19 cellular contexts compared by ENCODE assay signal in the genomic region with DNA sequence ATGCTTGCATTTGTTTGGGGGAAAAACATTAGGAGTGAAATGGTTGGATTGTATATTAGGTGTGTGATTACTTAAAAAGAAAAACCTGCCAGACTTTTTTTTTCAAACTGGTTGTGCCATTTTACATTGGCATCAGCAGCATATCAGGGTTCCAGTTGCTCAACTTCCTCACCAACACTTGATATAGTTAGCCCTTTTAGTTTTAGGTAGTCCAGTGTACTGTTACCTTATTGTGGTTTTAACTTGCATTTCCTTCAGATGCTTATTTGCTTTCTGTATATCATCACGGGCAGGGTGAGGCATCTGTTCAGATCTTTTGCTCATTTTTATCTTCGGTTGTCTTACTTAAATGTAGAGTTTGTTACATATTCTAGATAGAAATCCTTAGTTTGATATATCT. TPM values are rescaled to one million over a fixed set of nuclear protein-coding genes. Genes with fewer than 3 reads are reported as not detected.
DNase-seq lines count a peak whose midpoint lies in the region; ATAC-seq and TF ChIP-seq lines count a peak whose summit lies in the region.
"Had no signal": no experiment of that assay in that cellular context is flagged by ENCODE, and none has a peak within 500 bp of the region (broad histone marks: within the 10 kb centered on the region; RNA-seq: fewer than 3 reads in every experiment).

No MANE protein-coding gene starts in this region.

- ATAC-seq in WTC11, result no peak
- no peak for ATAC-seq in naive thymus-derived CD4-positive, alpha-beta T cell
- ATAC-seq in upper lobe of left lung (ENCODE audit: low FRiP score in 2 of 2), result no peak
- no peak for ATAC-seq in GM21723 (IDR thresholded peaks at IDR 0.05; ENCODE audit: unreplicated experiment)
- ATAC-seq: esophagus mucosa had no signal

- BruUV-seq in Caco-2 (replicated peaks; lab: Mats Ljungman, UMichigan), result TSS peak; percentile 4

- H3K36me3 ChIP-seq in BLaER1 treated with 17β-estradiol and CSF1 and Interleukin-3, amounts not matched to agents 10 nM and 100 nM, result peaks cover 24 to 65% (median 60%) of the 10 kb centered on the region in 11 experiments
- H3K36me3 ChIP-seq in Caco-2 (ENCODE audit: control insufficient read depth, insufficient read depth, low read length), result 0 out of 2 replicates have a peak, but pooled peaks cover 1% of the 10 kb centered on the region
- H3K36me3 ChIP-seq in naive thymus-derived CD4-positive, alpha-beta T cell (ENCODE audit: control insufficient read depth in 2 of 3, insufficient read depth in 3 of 3, low read length in 3 of 3), result no peaks in the 10 kb centered on the region
- peaks cover 0 to 5% (median 0%) of the 10 kb centered on the region in 4 donors for H3K36me3 ChIP-seq in upper lobe of left lung
- H3K36me3 ChIP-seq: neutrophil had no signal

- intact Hi-C loops in Caco-2 (cut with micrococcal nuclease; ENCODE audit: unreplicated experiment), result no loop called here
- intact Hi-C loops in naive thymus-derived CD4-positive, alpha-beta T cell (cut with micrococcal nuclease), result no loop called here

- H3K27me3 Mint-ChIP-seq in Caco-2 (ENCODE audit: insufficient read depth, unreplicated experiment) (no peaks in the 10 kb centered on the region), WTC11 (ENCODE audit: low read depth) (no peaks in the 10 kb centered on the region)
- no peaks in the 10 kb centered on the region for H3K27me3 Mint-ChIP-seq in naive thymus-derived CD4-positive, alpha-beta T cell

- no peak for TF ChIP-seq POLR2A in upper lobe of left lung (IDR thresholded peaks at IDR 0.05)

- no peaks in the 10 kb centered on the region for H3K27me3 ChIP-seq in BLaER1 treated with 17β-estradiol and CSF1 and Interleukin-3, amounts not matched to agents 10 nM and 100 nM
- H3K27me3 ChIP-seq in Caco-2 (replicated peaks; ENCODE audit: control insufficient read depth, insufficient read depth, low read length) (no peaks in the 10 kb centered on the region), upper lobe of left lung (no peaks in the 10 kb centered on the region)
- no peaks in the 10 kb centered on the region for H3K27me3 ChIP-seq in naive thymus-derived CD4-positive, alpha-beta T cell (ENCODE audit: control insufficient read depth in 2 of 2, insufficient read depth in 2 of 2, low read length in 2 of 2)
- H3K27me3 ChIP-seq: neutrophil had no signal

- peak overlapping the region in 8 of 10 experiments; percentile 7 to 36 (median 20); a peak in 8 of 20 replicates for H3K4me3 ChIP-seq in BLaER1 treated with 17β-estradiol and CSF1 and Interleukin-3, amounts not matched to agents 10 nM and 100 nM
- H3K4me3 ChIP-seq in Caco-2 (ENCODE audit: low read depth, low read length) (no peak overlapping the region), upper lobe of left lung (no peak overlapping the region)
- no peak overlapping the region for H3K4me3 ChIP-seq in naive thymus-derived CD4-positive, alpha-beta T cell (ENCODE audit: low read length)

- 91 to 95% methylated on average over 2 of the region's 2 CpGs for WGBS in upper lobe of left lung, 2 donors

- peaks cover 4 to 42% (median 26%) of the 10 kb centered on the region in 11 experiments; a peak in 21 of 22 replicates for H3K9me3 ChIP-seq in BLaER1 treated with 17β-estradiol and CSF1 and Interleukin-3, amounts not matched to agents 10 nM and 100 nM (replicated peaks in 1 of 11)
- no peaks in the 10 kb centered on the region for H3K9me3 ChIP-seq in Caco-2
- H3K9me3 ChIP-seq in naive thymus-derived CD4-positive, alpha-beta T cell (ENCODE audit: control insufficient read depth in 2 of 3, low read length in 3 of 3), result no peaks in the 10 kb centered on the region
- no peaks in the 10 kb centered on the region for H3K9me3 ChIP-seq in upper lobe of left lung
- H3K9me3 ChIP-seq: neutrophil had no signal

- POLR2A ChIA-PET in Caco-2 (lab: Charles Lee), result no interaction called here
- POLR2A ChIA-PET in WTC11 (lab: Charles Lee), result no interaction called here
- POLR2A ChIA-PET in naive thymus-derived CD4-positive, alpha-beta T cell (lab: Charles Lee), result no interaction called here

- H3K4me3 Mint-ChIP-seq in Caco-2 (ENCODE audit: unreplicated experiment), result peak overlapping the region; percentile 18
- peak overlapping the region; percentile 11; the same call in 1 of the 2 replicates for H3K4me3 Mint-ChIP-seq in WTC11
- peak overlapping the region in 8 of 10 donors; percentile 8 to 82 (median 55) for H3K4me3 Mint-ChIP-seq in naive thymus-derived CD4-positive, alpha-beta T cell
- H3K4me3 Mint-ChIP-seq: T-helper 1 cell treated with Interleukin-12 subunit alpha and Interleukin-12 subunit beta and Interleukin-4 antibody, amounts not matched to agents 30 μg/mL and 1 μg/mL, for 36 hours had no signal

- no peak overlapping the region for H3K27ac ChIP-seq in BLaER1 treated with 17β-estradiol and CSF1 and Interleukin-3, amounts not matched to agents 10 nM and 100 nM
- no peak overlapping the region for H3K27ac ChIP-seq in naive thymus-derived CD4-positive, alpha-beta T cell (ENCODE audit: low read depth, low read length)
- H3K27ac ChIP-seq in upper lobe of left lung, result peak overlapping the region in 1 of 4 donors; percentile 11
- H3K27ac ChIP-seq: neutrophil had no signal

- H3K9me3 Mint-ChIP-seq in Caco-2 (ENCODE audit: unreplicated experiment) (no peaks in the 10 kb centered on the region), WTC11 (no peaks in the 10 kb centered on the region)
- peaks cover 0 to 7% (median 0%) of the 10 kb centered on the region in 11 donors for H3K9me3 Mint-ChIP-seq in naive thymus-derived CD4-positive, alpha-beta T cell

- TF ChIP-seq CTCF in Caco-2 (IDR thresholded peaks at IDR 0.05; ENCODE audit: insufficient read depth in 1 of 2, low read depth in 1 of 2, low read length in 1 of 2, severe bottlenecking in 1 of 2, unreplicated experiment in 1 of 2) (no peak), WTC11 (IDR thresholded peaks at IDR 0.05) (no peak), upper lobe of left lung (IDR thresholded peaks at IDR 0.05) (no peak)

- peaks cover 7 to 62% (median 8%) of the 10 kb centered on the region in 10 experiments; a peak in 18 of 20 replicates for H3K4me1 ChIP-seq in BLaER1 treated with 17β-estradiol and CSF1 and Interleukin-3, amounts not matched to agents 10 nM and 100 nM
- H3K4me1 ChIP-seq in Caco-2 (0 out of 2 replicates have a peak, but pooled peaks cover 3% of the 10 kb centered on the region), upper lobe of left lung (peaks cover 51 to 55% (median 52%) of the 10 kb centered on the region in 4 donors)
- peaks cover 14 to 33% of the 10 kb centered on the region in 2 donors for H3K4me1 ChIP-seq in naive thymus-derived CD4-positive, alpha-beta T cell (ENCODE audit: control insufficient read depth in 2 of 2, insufficient read depth in 2 of 2, low read length in 2 of 2)

- TF ChIP-seq EP300 in upper lobe of left lung (IDR thresholded peaks at IDR 0.05), result no peak

- no peak overlapping the region for H3K27ac Mint-ChIP-seq in Caco-2 (ENCODE audit: unreplicated experiment)
- H3K27ac Mint-ChIP-seq in WTC11, result peak overlapping the region; percentile 77; the same call in 1 of the 2 replicates
- H3K27ac Mint-ChIP-seq in naive thymus-derived CD4-positive, alpha-beta T cell, result peak overlapping the region in 4 of 9 donors; percentile 16 to 71 (median 42)
- H3K27ac Mint-ChIP-seq: T-helper 1 cell treated with Interleukin-12 subunit alpha and Interleukin-12 subunit beta and Interleukin-4 antibody, amounts not matched to agents 30 μg/mL and 1 μg/mL, for 36 hours had no signal

- CTCF ChIA-PET in Caco-2 (lab: Charles Lee) (no interaction called here), WTC11 (lab: Charles Lee) (no interaction called here)
- CTCF ChIA-PET in naive thymus-derived CD4-positive, alpha-beta T cell (lab: Charles Lee), result no interaction called here

- peak overlapping the region in 6 of 11 experiments; percentile 8 to 79 (median 24); a peak in 8 of 22 replicates for H3K4me2 ChIP-seq in BLaER1 treated with 17β-estradiol and CSF1 and Interleukin-3, amounts not matched to agents 10 nM and 100 nM

- H4K20me1 ChIP-seq in BLaER1 treated with 17β-estradiol and CSF1 and Interleukin-3, amounts not matched to agents 10 nM and 100 nM, result peaks cover 55 to 73% (median 70%) of the 10 kb centered on the region in 11 experiments; a peak in 21 of 22 replicates

- H3K4me1 Mint-ChIP-seq in Caco-2 (ENCODE audit: low read depth, unreplicated experiment) (peaks cover 19% of the 10 kb centered on the region), WTC11 (peaks cover 47% of the 10 kb centered on the region)
- H3K4me1 Mint-ChIP-seq in naive thymus-derived CD4-positive, alpha-beta T cell, result peaks cover 59 to 77% (median 70%) of the 10 kb centered on the region in 7 donors

- DNase-seq in Caco-2 (no peak), WTC11 (ENCODE audit: low spot score) (no peak), upper lobe of left lung (no peak), HuH-7.5 (ENCODE audit: low spot score) (no peak), cerebellar cortex (ENCODE audit: low spot score) (no peak)
- no peak for DNase-seq in naive thymus-derived CD4-positive, alpha-beta T cell
- DNase-seq: activated CD8-positive, alpha-beta memory T cell treated with anti-CD3 and anti-CD28 coated beads for 24 hours; amniotic stem cell; central memory CD4-positive, alpha-beta T cell; MM.1S; NCI-H1694; NCI-H748 treated with DMSO at 0.1 percent for 48 hours; OCI-M1; SHP77 treated with DMSO at 0.1 percent for 48 hours had no signal

- H3K36me3 Mint-ChIP-seq in Caco-2 (ENCODE audit: insufficient read depth, unreplicated experiment), result peaks cover 24% of the 10 kb centered on the region
- peaks cover 19% of the 10 kb centered on the region for H3K36me3 Mint-ChIP-seq in WTC11
- peaks cover 0 to 45% (median 33%) of the 10 kb centered on the region in 5 donors for H3K36me3 Mint-ChIP-seq in naive thymus-derived CD4-positive, alpha-beta T cell

- H3K9ac ChIP-seq in BLaER1 treated with 17β-estradiol and CSF1 and Interleukin-3, amounts not matched to agents 10 nM and 100 nM, result no peak overlapping the region

TF ChIP-seq in WTC11, 78 proteins besides CTCF, POLR2A, EP300 and RAD21 (continues in another document):
- TF ChIP-seq ZNF263 (CRISPR knock-in tag; IDR thresholded peaks at IDR 0.05; ENCODE audit: low read depth) (no peak), SMAD4 (CRISPR knock-in tag; IDR thresholded peaks at IDR 0.05) (no peak)
- TF ChIP-seq, protein P1, sequence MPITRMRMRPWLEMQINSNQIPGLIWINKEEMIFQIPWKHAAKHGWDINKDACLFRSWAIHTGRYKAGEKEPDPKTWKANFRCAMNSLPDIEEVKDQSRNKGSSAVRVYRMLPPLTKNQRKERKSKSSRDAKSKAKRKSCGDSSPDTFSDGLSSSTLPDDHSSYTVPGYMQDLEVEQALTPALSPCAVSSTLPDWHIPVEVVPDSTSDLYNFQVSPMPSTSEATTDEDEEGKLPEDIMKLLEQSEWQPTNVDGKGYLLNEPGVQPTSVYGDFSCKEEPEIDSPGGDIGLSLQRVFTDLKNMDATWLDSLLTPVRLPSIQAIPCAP (CRISPR knock-in tag; IDR thresholded peaks at IDR 0.05), result no peak
- TF ChIP-seq, protein P2, sequence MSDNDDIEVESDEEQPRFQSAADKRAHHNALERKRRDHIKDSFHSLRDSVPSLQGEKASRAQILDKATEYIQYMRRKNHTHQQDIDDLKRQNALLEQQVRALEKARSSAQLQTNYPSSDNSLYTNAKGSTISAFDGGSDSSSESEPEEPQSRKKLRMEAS (CRISPR knock-in tag; IDR thresholded peaks at IDR 0.05), result no peak

RNA-seq across cellular contexts. Expression of a gene that starts 5.2 kb away (rescaled TPM):
- 79.8 and 86.3 TPM in 2 replicates for total RNA-seq in Caco-2 (2022)
- total RNA-seq in WTC11 (2021), result 100 to 118 TPM (median 101 TPM) in 3 replicates
- 10 to 100 TPM; 51.7 to 71.0 (median 56.5) TPM for total RNA-seq in naive thymus-derived CD4-positive, alpha-beta T cell
- polyA plus RNA-seq in naive thymus-derived CD4-positive, alpha-beta T cell, result 10 to 100 TPM; 70.9 to 83.2 TPM
- 10 to 100 TPM; 38.3 to 70.5 (median 55.0) TPM for total RNA-seq in upper lobe of left lung

Comparison
In these comparisons a context has a peak if more than half of its experiments do, and no peak if none do; other contexts are left out.
1. H3K4me3 ChIP-seq: peak in BLaER1 treated with 17β-estradiol and CSF1 and Interleukin-3, amounts not matched to agents 10 nM and 100 nM (8 of 10); none in Caco-2 (single experiment), naive thymus-derived CD4-positive, alpha-beta T cell (single experiment) and upper lobe of left lung (0 of 4).
2. Peak in every context shown above with its lines, with median percentiles within 50 percentile points of each other: H3K4me3 Mint-ChIP-seq.